23 cellular contexts compared by ENCODE assay signal in genomic region chr5:174300941-174301761, GRCh38.
DNase-seq lines count a peak whose midpoint lies in the region; ATAC-seq, FAIRE-seq and TF ChIP-seq lines count a peak whose summit lies in the region.
"Had no signal": no experiment of that assay in that cellular context is flagged by ENCODE, and none has a peak within 500 bp of the region (broad histone marks: within the 10 kb centered on the region; RNA-seq: fewer than 3 reads in every experiment).

No MANE protein-coding gene starts in this region.

- no peak overlapping the region for H2BK120ac ChIP-seq in mesendoderm (ENCODE audit: low read depth, low read length)

- H2AK5ac ChIP-seq in mesendoderm (ENCODE audit: low read length), result no peak overlapping the region

- TF ChIP-seq RAD21 in liver (IDR thresholded peaks at IDR 0.05), result no peak
- no peak for TF ChIP-seq RAD21 in HepG2 (CRISPR knock-in tag; IDR thresholded peaks at IDR 0.05)

- H3K27ac ChIP-seq in liver (ENCODE audit: low read depth in 1 of 2, low read length in 2 of 2), result no peak overlapping the region
- no peak overlapping the region for H3K27ac ChIP-seq in HepG2 (ENCODE audit: extremely low read length, insufficient read depth, low read length)
- peak overlapping the region in 3 of 10 donors; percentile 34 to 53 (median 39) for H3K27ac ChIP-seq in heart right ventricle
- no peak overlapping the region for H3K27ac ChIP-seq in mesendoderm (ENCODE audit: low read depth, low read length)
- H3K27ac ChIP-seq: adrenal gland, upper lobe of left lung, VCaP had no signal

- H3K4me3 ChIP-seq in liver (ENCODE audit: low read depth in 1 of 3, low read length in 3 of 3) (no peak overlapping the region), HepG2 (replicated peaks in 1 of 3; ENCODE audit: insufficient read depth in 1 of 3, low read depth in 2 of 3, low read length in 3 of 3) (no peak overlapping the region), heart right ventricle (no peak overlapping the region), mesendoderm (ENCODE audit: low read length) (no peak overlapping the region), MG63 (no peak overlapping the region)
- H3K4me3 ChIP-seq: adrenal gland, dorsolateral prefrontal cortex, upper lobe of left lung had no signal

- no peak for FAIRE-seq in HepG2 (lab: Jason Lieb, UNC)

- H3K4ac ChIP-seq in mesendoderm (ENCODE audit: low read depth, low read length), result no peak overlapping the region

- CTCF ChIA-PET in HepG2 (lab: Yijun Ruan, JAX; ENCODE audit: low intra/inter-chr PET ratio, low total read pairs), result no interaction called here

- no peak for TF ChIP-seq POLR2A in HepG2 (IDR thresholded peaks at IDR 0.05; ENCODE audit: insufficient read depth in 1 of 2, low read depth in 2 of 2, low read length in 2 of 2)

- intact Hi-C loops in HepG2 (cut with micrococcal nuclease; ENCODE audit: unreplicated experiment), result no loop called here
- intact Hi-C loops in heart right ventricle (cut with DNase I), result no loop called here

- no peak overlapping the region for H3K23ac ChIP-seq in mesendoderm (ENCODE audit: low read length)

- H3K79me2 ChIP-seq in HepG2 (ENCODE audit: insufficient read depth, low read length) (no peaks in the 10 kb centered on the region), mesendoderm (ENCODE audit: control insufficient read depth, insufficient read depth, low read length) (no peaks in the 10 kb centered on the region)

- no TSS peak for BruUV-seq in HepG2 (replicated peaks; lab: Mats Ljungman, UMichigan)

- 17% methylated on average over 12 of the region's 12 CpGs for WGBS in liver
- WGBS in HepG2 (ENCODE audit: low lambda C conversion rate), result 3% methylated on average over 11 of the region's 12 CpGs
- 5 to 9% methylated on average over 12 of the region's 12 CpGs for WGBS in heart right ventricle, 2 donors
- WGBS in mesendoderm (ENCODE audit: extremely low coverage, insufficient coverage, low lambda C conversion rate), result no CpG with 5 or more reads among the region's 12 CpGs

- H3K9me3 ChIP-seq in liver (ENCODE audit: control insufficient read depth in 4 of 4, low read length in 3 of 4), result no peaks in the 10 kb centered on the region
- H3K9me3 ChIP-seq in HepG2 (ENCODE audit: low read length), result no peaks in the 10 kb centered on the region
- H3K9me3 ChIP-seq in heart right ventricle, result peaks cover 0 to 9% (median 0%) of the 10 kb centered on the region in 11 donors
- H3K9me3 ChIP-seq in MG63, result peaks cover 5% of the 10 kb centered on the region
- H3K9me3 ChIP-seq: adrenal gland, upper lobe of left lung had no signal

- H3K27me3 ChIP-seq in liver (ENCODE audit: control insufficient read depth in 4 of 4, insufficient read depth in 4 of 4, low read length in 3 of 4) (peaks cover 0 to 4% (median 0%) of the 10 kb centered on the region in 4 donors), HepG2 (ENCODE audit: control insufficient read depth in 1 of 2, insufficient read depth in 2 of 2, low read length in 2 of 2) (peaks cover 0 to 5% of the 10 kb centered on the region in 2 experiments; a peak in 1 of 5 replicates), heart right ventricle (peaks cover 0 to 49% (median 26%) of the 10 kb centered on the region in 7 donors), mesendoderm (ENCODE audit: insufficient read depth, low read length, poor library complexity) (no peaks in the 10 kb centered on the region), MG63 (peaks cover 3% of the 10 kb centered on the region)
- H3K27me3 ChIP-seq: adrenal gland, dorsolateral prefrontal cortex, upper lobe of left lung had no signal

- H2AFZ ChIP-seq in HepG2 (ENCODE audit: low read length), result no peak overlapping the region

- H3K56ac ChIP-seq in mesendoderm (ENCODE audit: low read length), result no peak overlapping the region

- no peak for DNase-seq in HepG2 (ENCODE audit: low spot score)
- DNase-seq in heart right ventricle, result peak in 1 of 2 donors; percentile 63
- peak; percentile 83 for DNase-seq in mesendoderm
- no peak for DNase-seq in MG63
- no peak for DNase-seq in NCI-H2171 treated with DMSO at 0.1 percent for 48 hours (lab: John Stamatoyannopoulos, UW)
- DNase-seq: activated CD4-positive, alpha-beta T cell treated with anti-CD3 and anti-CD28 coated beads, Interleukin-2, amount 10 ng/mL, durations not matched to agents 24 days and 14 days; activated naive CD4-positive, alpha-beta T cell treated with Interleukin-2 at 50 U/mL for 16 hours; activated T-cell treated with anti-CD3 and anti-CD28 coated beads, Interleukin-2, amount 50 U/mL, for 72 hours; AML-193; CD8-positive, alpha-beta memory T cell; central memory CD4-positive, alpha-beta T cell; glutamatergic neuron; Karpas-422; NCI-H187 treated with DMSO at 0.1 percent for 48 hours; NCI-H226; RPMI8226; upper lobe of left lung had no signal

- H4K5ac ChIP-seq in mesendoderm (ENCODE audit: low read length), result no peak overlapping the region

- POLR2A ChIA-PET in HepG2 (lab: Yijun Ruan, JAX), result no interaction called here

- H3K4me1 ChIP-seq in liver (ENCODE audit: control insufficient read depth in 4 of 4, insufficient read depth in 4 of 4, low read length in 3 of 4) (no peaks in the 10 kb centered on the region), HepG2 (ENCODE audit: insufficient read depth, low read length) (no peaks in the 10 kb centered on the region), heart right ventricle (peaks cover 0 to 28% (median 3%) of the 10 kb centered on the region in 9 donors), mesendoderm (ENCODE audit: control insufficient read depth, low read depth, low read length) (peaks cover 8% of the 10 kb centered on the region)
- H3K4me1 ChIP-seq: adrenal gland, upper lobe of left lung had no signal

- no peak overlapping the region for H2BK15ac ChIP-seq in mesendoderm (replicated peaks; ENCODE audit: low read depth)

- no peak overlapping the region for H2BK5ac ChIP-seq in mesendoderm (ENCODE audit: low read length)

- H3K4me2 ChIP-seq in HepG2 (ENCODE audit: low read depth, low read length) (no peak overlapping the region), mesendoderm (ENCODE audit: low read length) (no peak overlapping the region)

- no peaks in the 10 kb centered on the region for H3K36me3 ChIP-seq in liver (ENCODE audit: control insufficient read depth in 4 of 4, insufficient read depth in 3 of 4, low read depth in 1 of 4, low read length in 3 of 4)
- H3K36me3 ChIP-seq in HepG2 (replicated peaks in 1 of 2; ENCODE audit: control insufficient read depth in 1 of 2, insufficient read depth in 2 of 2, low read length in 2 of 2), result no peaks in the 10 kb centered on the region
- no peaks in the 10 kb centered on the region for H3K36me3 ChIP-seq in heart right ventricle
- H3K36me3 ChIP-seq in mesendoderm (ENCODE audit: control insufficient read depth, insufficient read depth, low read length), result no peaks in the 10 kb centered on the region
- H3K36me3 ChIP-seq in MG63, result no peaks in the 10 kb centered on the region
- H3K36me3 ChIP-seq: adrenal gland, upper lobe of left lung had no signal

- H3K18ac ChIP-seq in mesendoderm (ENCODE audit: low read length), result no peak overlapping the region

- ATAC-seq in HepG2 (no peak), heart right ventricle (peak; percentile 70 to 94 (median 88)), HG03025 (IDR thresholded peaks at IDR 0.05; ENCODE audit: low FRiP score, unreplicated experiment) (no peak), GM21526 (IDR thresholded peaks at IDR 0.05; ENCODE audit: low FRiP score, unreplicated experiment) (no peak)
- ATAC-seq: activated T-cell treated with anti-CD3 and anti-CD28 coated beads, Interleukin-2, amount 50 U/mL, for 72 hours had no signal

- no peak for TF ChIP-seq EP300 in HepG2 (IDR thresholded peaks at IDR 0.05; ENCODE audit: low read depth in 2 of 2, low read length in 2 of 2)
- TF ChIP-seq EP300 in HepG2 (CRISPR knock-in tag; IDR thresholded peaks at IDR 0.05; ENCODE audit: borderline replicate concordance), result no peak

- no peak for TF ChIP-seq CTCF in liver (IDR thresholded peaks at IDR 0.05; ENCODE audit: low read depth, low read length, missing input control)
- TF ChIP-seq CTCF in HepG2 (CRISPR knock-in tag; IDR thresholded peaks at IDR 0.05), result no peak
- TF ChIP-seq CTCF in heart right ventricle (IDR thresholded peaks at IDR 0.05), result no peak

- no peak overlapping the region for H3K9ac ChIP-seq in liver (ENCODE audit: low read depth in 1 of 2, low read length in 2 of 2)
- H3K9ac ChIP-seq in HepG2 (ENCODE audit: insufficient read depth, low read depth, low read length), result no peak overlapping the region
- H3K9ac ChIP-seq in mesendoderm (ENCODE audit: low read length), result no peak overlapping the region

- no peaks in the 10 kb centered on the region for H4K20me1 ChIP-seq in HepG2 (ENCODE audit: insufficient read depth, low read length)

- H3K79me1 ChIP-seq in mesendoderm (ENCODE audit: low read length), result no peaks in the 10 kb centered on the region

- H4K8ac ChIP-seq in mesendoderm (ENCODE audit: low read depth, low read length), result no peak overlapping the region

- in situ Hi-C loops in HepG2 (cut with HindIII; ENCODE audit: extremely low pct_ligation_motif_present, low pct_unique_long_range_greater_than_20kb), result no loop called here

TF ChIP-seq in liver, 16 proteins besides CTCF, POLR2A, EP300 and RAD21:
- TF ChIP-seq MAX (IDR thresholded peaks at IDR 0.05), result no peak
- TF ChIP-seq JUND (IDR thresholded peaks at IDR 0.05), result no peak
- peak; percentile 52 for TF ChIP-seq NR2F2 (IDR thresholded peaks at IDR 0.05)

TF ChIP-seq in HepG2, 621 proteins besides CTCF, POLR2A, EP300 and RAD21 (continues in another document):
- no peak for TF ChIP-seq ATF5 (CRISPR knock-in tag; IDR thresholded peaks at IDR 0.05; ENCODE audit: low read depth)
- no peak for TF ChIP-seq SRY (CRISPR knock-in tag; IDR thresholded peaks at IDR 0.05)
- no peak for TF ChIP-seq ELK4 (CRISPR knock-in tag; IDR thresholded peaks at IDR 0.05; ENCODE audit: borderline replicate concordance)
- TF ChIP-seq THYN1 (CRISPR knock-in tag; IDR thresholded peaks at IDR 0.05; ENCODE audit: borderline replicate concordance, low read depth), result no peak
- TF ChIP-seq RELA (CRISPR knock-in tag; IDR thresholded peaks at IDR 0.05), result no peak
- TF ChIP-seq BRD4 (CRISPR knock-in tag; IDR thresholded peaks at IDR 0.05), result no peak

Comparison
In these comparisons a context has a peak if more than half of its experiments do, and no peak if none do; other contexts are left out.
1. ATAC-seq: peak in heart right ventricle (8 of 8); none in HepG2 (single experiment), HG03025 (single experiment) and GM21526 (single experiment).